28 cellular contexts compared by ENCODE assay signal in genomic region chr6:139961190-139961589, GRCh38.
"Had no signal": no experiment of that assay in that cellular context is flagged by ENCODE, and none has a peak within 500 bp of the region (broad histone marks: within the 10 kb centered on the region; RNA-seq: fewer than 3 reads in every experiment).

No MANE protein-coding gene starts in this region.

- H3K27ac ChIP-seq: left ventricle myocardium inferior, pancreas, psoas muscle, uterus, WERI-Rb-1 had no signal

- ATAC-seq: activated naive CD8-positive, alpha-beta T cell treated with anti-CD3 and anti-CD28 coated beads, Interleukin-2, amount 50 U/mL, for 24 hours; activated T-cell treated with anti-CD3 and anti-CD28 coated beads, Interleukin-2, amount 50 U/mL, for 4 hours; activated T-helper 17 cell treated with anti-CD3 and anti-CD28 coated beads, Interleukin-2, amount 50 U/mL, for 72 hours; psoas muscle had no signal

- DNase-seq: activated CD4-positive, alpha-beta memory T cell treated with anti-CD3 and anti-CD28 coated beads, Interleukin-2, amount 10 ng/mL, durations not matched to agents 7 days and 5 days; activated CD4-positive, alpha-beta T cell treated with anti-CD3 and anti-CD28 coated beads for 1 hour; activated CD4-positive, alpha-beta T cell treated with anti-CD3 and anti-CD28 coated beads, Interleukin-2, amount 10 ng/mL, durations not matched to agents 7 days and 5 days; activated CD8-positive, alpha-beta memory T cell treated with anti-CD3 and anti-CD28 coated beads, Interleukin-2, amount 50 U/mL, for 48 hours; activated gamma-delta T cell treated with Interleukin-2 at 50 U/mL for 16 hours; activated naive CD4-positive, alpha-beta T cell treated with anti-CD3 and anti-CD28 coated beads, Interleukin-2, amount 50 U/mL, for 16 hours; activated naive CD8-positive, alpha-beta T cell treated with anti-CD3 and anti-CD28 coated beads, Interleukin-2, amount 50 U/mL, for 24 hours; activated T-cell treated with anti-CD3 and anti-CD28 coated beads, Interleukin-2, amount 50 U/mL, for 4 hours; amygdala; caudate nucleus; cortex of kidney; foreskin fibroblast; heart left ventricle; kidney glomerular epithelial cell; left ventricle myocardium inferior; naive B cell; pancreas; psoas muscle; stimulated activated CD4-positive, alpha-beta T cell treated with anti-CD3 and anti-CD28 coated beads, Interleukin-15, amount 100 ng/mL, for 24 hours; stimulated activated CD4-positive, alpha-beta T cell treated with anti-CD3 and anti-CD28 coated beads, Interleukin-2, amount 100 ng/mL, for 24 hours; stimulated activated naive CD4-positive, alpha-beta T cell treated with Interleukin-2 at 50 U/mL for 16 hours; testis; trophoblast cell; uterus; WERI-Rb-1 had no signal

- H3K9me3 ChIP-seq: heart left ventricle, left ventricle myocardium inferior, pancreas, psoas muscle, testis, uterus had no signal

- H3K4me3 Mint-ChIP-seq: activated CD4-positive, alpha-beta memory T cell treated with anti-CD3 and anti-CD28 coated beads, Interleukin-2, amount 10 ng/mL, durations not matched to agents 7 days and 5 days; activated CD4-positive, alpha-beta T cell treated with anti-CD3 and anti-CD28 coated beads, Interleukin-2, amount 10 ng/mL, durations not matched to agents 7 days and 5 days; activated naive CD8-positive, alpha-beta T cell treated with anti-CD3 and anti-CD28 coated beads, Interleukin-2, amount 50 U/mL, for 24 hours; activated T-cell treated with anti-CD3 and anti-CD28 coated beads, Interleukin-2, amount 50 U/mL, for 4 hours; activated T-helper 17 cell treated with anti-CD3 and anti-CD28 coated beads, Interleukin-2, amount 50 U/mL, for 72 hours; mesothelial cell of epicardium; naive B cell had no signal

- H3K4me1 ChIP-seq: uterus had no signal

- H3K9me3 Mint-ChIP-seq: activated CD4-positive, alpha-beta memory T cell treated with anti-CD3 and anti-CD28 coated beads, Interleukin-2, amount 10 ng/mL, durations not matched to agents 7 days and 5 days; activated CD4-positive, alpha-beta T cell treated with anti-CD3 and anti-CD28 coated beads, Interleukin-2, amount 10 ng/mL, durations not matched to agents 7 days and 5 days; activated naive CD8-positive, alpha-beta T cell treated with anti-CD3 and anti-CD28 coated beads, Interleukin-2, amount 50 U/mL, for 24 hours; activated T-cell treated with anti-CD3 and anti-CD28 coated beads, Interleukin-2, amount 50 U/mL, for 4 hours; activated T-helper 17 cell treated with anti-CD3 and anti-CD28 coated beads, Interleukin-2, amount 50 U/mL, for 72 hours; naive B cell had no signal

- H3K36me3 Mint-ChIP-seq: mesothelial cell of epicardium, naive B cell had no signal

- H3K36me3 ChIP-seq: heart left ventricle, left ventricle myocardium inferior, pancreas, uterus, WERI-Rb-1 had no signal

- H3K4me3 ChIP-seq: heart left ventricle, left ventricle myocardium inferior, pancreas, psoas muscle, testis, uterus had no signal

- H3K27ac Mint-ChIP-seq: activated CD4-positive, alpha-beta memory T cell treated with anti-CD3 and anti-CD28 coated beads, Interleukin-2, amount 10 ng/mL, durations not matched to agents 7 days and 5 days; activated CD4-positive, alpha-beta T cell treated with anti-CD3 and anti-CD28 coated beads, Interleukin-2, amount 10 ng/mL, durations not matched to agents 7 days and 5 days; activated naive CD8-positive, alpha-beta T cell treated with anti-CD3 and anti-CD28 coated beads, Interleukin-2, amount 50 U/mL, for 24 hours; activated T-helper 17 cell treated with anti-CD3 and anti-CD28 coated beads, Interleukin-2, amount 50 U/mL, for 72 hours; mesothelial cell of epicardium; naive B cell had no signal

- H3K4me1 Mint-ChIP-seq: activated CD4-positive, alpha-beta memory T cell treated with anti-CD3 and anti-CD28 coated beads, Interleukin-2, amount 10 ng/mL, durations not matched to agents 7 days and 5 days; activated CD4-positive, alpha-beta T cell treated with anti-CD3 and anti-CD28 coated beads, Interleukin-2, amount 10 ng/mL, durations not matched to agents 7 days and 5 days; activated naive CD8-positive, alpha-beta T cell treated with anti-CD3 and anti-CD28 coated beads, Interleukin-2, amount 50 U/mL, for 24 hours; activated T-helper 17 cell treated with anti-CD3 and anti-CD28 coated beads, Interleukin-2, amount 50 U/mL, for 72 hours had no signal

- H3K27me3 Mint-ChIP-seq: activated CD4-positive, alpha-beta memory T cell treated with anti-CD3 and anti-CD28 coated beads, Interleukin-2, amount 10 ng/mL, durations not matched to agents 7 days and 5 days; activated CD4-positive, alpha-beta T cell treated with anti-CD3 and anti-CD28 coated beads, Interleukin-2, amount 10 ng/mL, durations not matched to agents 7 days and 5 days; activated T-helper 17 cell treated with anti-CD3 and anti-CD28 coated beads, Interleukin-2, amount 50 U/mL, for 72 hours; naive B cell had no signal

- H3K27me3 ChIP-seq: heart left ventricle, testis, uterus had no signal

- FAIRE-seq: endothelial cell of umbilical vein, pancreas had no signal
